ENCODE assay signal across 12 cellular contexts in the genomic region with DNA sequence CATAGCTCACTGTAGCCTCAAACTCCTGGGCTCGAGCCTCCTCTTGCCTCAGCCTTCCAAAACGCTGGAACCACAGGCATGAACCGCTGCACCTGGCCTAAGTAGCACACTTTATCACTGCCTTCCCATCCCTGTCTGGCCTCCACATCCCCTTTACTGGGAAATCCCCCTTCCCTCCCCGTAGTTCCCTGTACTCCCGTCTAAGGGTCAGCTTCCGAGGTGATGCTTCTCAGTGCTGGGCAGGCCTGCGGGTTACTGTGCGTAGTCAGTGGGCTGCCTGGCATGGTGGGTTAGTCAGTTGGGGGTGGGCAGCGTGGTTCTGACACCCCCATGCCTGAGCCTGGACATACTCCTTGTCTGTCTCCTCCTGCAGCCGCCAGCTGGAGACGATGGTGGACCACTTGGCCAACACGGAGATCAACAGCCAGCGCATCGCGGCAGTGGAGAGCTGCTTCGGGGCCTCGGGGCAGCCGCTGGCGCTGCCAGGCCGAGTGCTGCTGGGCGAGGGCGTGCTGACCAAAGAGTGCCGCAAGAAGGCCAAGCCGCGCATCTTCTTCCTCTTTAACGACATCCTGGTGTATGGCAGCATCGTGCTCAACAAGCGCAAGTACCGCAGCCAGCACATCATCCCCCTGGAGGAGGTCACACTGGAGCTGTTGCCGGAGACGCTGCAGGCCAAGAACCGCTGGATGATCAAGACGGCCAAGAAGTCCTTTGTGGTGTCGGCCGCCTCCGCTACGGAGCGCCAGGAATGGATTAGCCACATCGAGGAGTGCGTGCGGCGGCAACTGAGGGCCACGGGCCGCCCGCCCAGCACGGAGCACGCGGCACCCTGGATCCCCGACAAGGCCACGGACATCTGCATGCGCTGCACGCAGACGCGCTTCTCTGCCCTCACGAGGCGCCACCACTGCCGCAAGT. TPM values are rescaled to one million over a fixed set of nuclear protein-coding genes. Genes with fewer than 3 reads are reported as not detected.
DNase-seq lines count a peak whose midpoint lies in the region; ATAC-seq and TF ChIP-seq lines count a peak whose summit lies in the region.
"Had no signal": no experiment of that assay in that cellular context is flagged by ENCODE, and none has a peak within 500 bp of the region (broad histone marks: within the 10 kb centered on the region; RNA-seq: fewer than 3 reads in every experiment).

No MANE protein-coding gene starts in this region.

- peaks cover 82% of the 10 kb centered on the region for H3K36me3 Mint-ChIP-seq in activated CD8-positive, alpha-beta T cell treated with anti-CD3 and anti-CD28 coated beads, Interleukin-2, amount 10 ng/mL, durations not matched to agents 7 days and 5 days (ENCODE audit: low read depth)
- H3K36me3 Mint-ChIP-seq: CD14-positive monocyte had no signal

- H3K4me1 ChIP-seq in heart right ventricle (peaks cover 26 to 96% (median 72%) of the 10 kb centered on the region in 9 donors), mesenchymal stem cell (ENCODE audit: control insufficient read depth, insufficient read depth, low read depth, low read length) (peaks cover 17% of the 10 kb centered on the region), upper lobe of left lung (peaks cover 41 to 75% (median 59%) of the 10 kb centered on the region in 4 donors)

- 92 to 94% methylated on average over 57 of the region's 57 CpGs for WGBS in heart right ventricle, 2 donors
- WGBS in mesenchymal stem cell, result 97% methylated on average over 57 of the region's 57 CpGs
- 91 to 92% methylated on average over 52 to 56 of the region's 57 CpGs for WGBS in upper lobe of left lung, 2 donors

- no peaks in the 10 kb centered on the region for H3K9me3 Mint-ChIP-seq in activated CD8-positive, alpha-beta T cell treated with anti-CD3 and anti-CD28 coated beads, Interleukin-2, amount 10 ng/mL, durations not matched to agents 7 days and 5 days (ENCODE audit: insufficient read depth)

- H3K36me3 ChIP-seq in heart right ventricle, result peaks cover 0 to 44% (median 26%) of the 10 kb centered on the region in 9 donors
- peaks cover 49 to 66% of the 10 kb centered on the region in 2 experiments for H3K36me3 ChIP-seq in mesenchymal stem cell (ENCODE audit: control insufficient read depth in 1 of 2, insufficient read depth in 2 of 2, low read depth in 1 of 2, low read length in 2 of 2)
- peaks cover 3 to 47% (median 26%) of the 10 kb centered on the region in 4 donors for H3K36me3 ChIP-seq in upper lobe of left lung

- TF ChIP-seq EP300 in upper lobe of left lung (IDR thresholded peaks at IDR 0.05), result no peak

- peak overlapping the region in 1 of 2 experiments; percentile 53 for H3K14ac ChIP-seq in mesenchymal stem cell (ENCODE audit: low read length in 2 of 2)

- H4K8ac ChIP-seq in mesenchymal stem cell (ENCODE audit: low read length), result peak overlapping the region; percentile 15

- H2BK5ac ChIP-seq in mesenchymal stem cell (ENCODE audit: low read depth, low read length, poor library complexity, severe bottlenecking), result no peak overlapping the region

- H3K9ac ChIP-seq in mesenchymal stem cell (ENCODE audit: low read length), result no peak overlapping the region

- no peak overlapping the region for H2AK5ac ChIP-seq in mesenchymal stem cell (ENCODE audit: low read length, severe bottlenecking)

- H3K23ac ChIP-seq in mesenchymal stem cell (ENCODE audit: low read length in 2 of 2), result peak overlapping the region in 1 of 2 experiments; percentile 78

- H3K27ac ChIP-seq in heart right ventricle (peak overlapping the region in 8 of 10 donors; percentile 24 to 88 (median 67)), mesenchymal stem cell (ENCODE audit: low read length, poor library complexity, severe bottlenecking) (no peak overlapping the region), upper lobe of left lung (peak overlapping the region in 3 of 4 donors; percentile 21 to 75 (median 35)), caudate nucleus (ENCODE audit: low read depth, low read length) (no peak overlapping the region)

- POLR2A ChIA-PET in activated CD8-positive, alpha-beta T cell treated with anti-CD3 and anti-CD28 coated beads, Interleukin-2, amount 10 ng/mL, durations not matched to agents 7 days and 5 days (lab: Charles Lee), result interaction anchor here (0.8 to 3.6 kb wide), 7 partner anchors 8 to 68 kb away, joined by 3 to 45 read pairs (median 16); partner anchors contain the start of genes C19orf12 and POP4

- ATAC-seq in heart right ventricle (no peak), Right ventricle myocardium inferior (no peak), upper lobe of left lung (ENCODE audit: low FRiP score in 2 of 2) (no peak), GM18511 (IDR thresholded peaks at IDR 0.05; ENCODE audit: unreplicated experiment) (no peak)
- no peak for ATAC-seq in activated CD8-positive, alpha-beta T cell treated with anti-CD3 and anti-CD28 coated beads, Interleukin-2, amount 10 ng/mL, durations not matched to agents 7 days and 5 days
- ATAC-seq: sciatic nerve had no signal

- H2BK12ac ChIP-seq in mesenchymal stem cell (ENCODE audit: low read length in 2 of 2), result peak overlapping the region in 1 of 2 experiments; percentile 4

- H2AFZ ChIP-seq in mesenchymal stem cell (ENCODE audit: low read depth, low read length), result no peak overlapping the region

- peak overlapping the region; percentile 30 for H4K91ac ChIP-seq in mesenchymal stem cell (ENCODE audit: low read length)

- intact Hi-C loops in heart right ventricle (cut with DNase I), result no loop called here
- intact Hi-C loops in Right ventricle myocardium inferior (cut with DNase I), result no loop called here

- H3K4ac ChIP-seq in mesenchymal stem cell (ENCODE audit: low read depth in 1 of 2, low read length in 2 of 2), result no peak overlapping the region

- peak overlapping the region; percentile 87 for H3K27ac Mint-ChIP-seq in activated CD8-positive, alpha-beta T cell treated with anti-CD3 and anti-CD28 coated beads, Interleukin-2, amount 10 ng/mL, durations not matched to agents 7 days and 5 days

- no peak overlapping the region for H2BK120ac ChIP-seq in mesenchymal stem cell (ENCODE audit: low read depth, low read length)

- DNase-seq in heart right ventricle (no peak), Right ventricle myocardium inferior (ENCODE audit: missing footprints) (no peak), mesenchymal stem cell (no peak), upper lobe of left lung (peak in 1 of 2 donors; percentile 75), NCI-H1436 (lab: John Stamatoyannopoulos, UW) (no peak), caudate nucleus (lab: John Stamatoyannopoulos, UW) (no peak)
- DNase-seq in activated CD8-positive, alpha-beta T cell treated with anti-CD3 and anti-CD28 coated beads, Interleukin-2, amount 10 ng/mL, durations not matched to agents 7 days and 5 days, result no peak
- DNase-seq: NCI-H524 treated with DMSO at 0.1 percent for 48 hours, RPMI8226 had no signal

- H3K18ac ChIP-seq in mesenchymal stem cell (ENCODE audit: low read depth in 1 of 2, low read length in 2 of 2), result no peak overlapping the region

- peaks cover 34% of the 10 kb centered on the region for H3K79me1 ChIP-seq in mesenchymal stem cell (replicated peaks; ENCODE audit: low read length, poor library complexity, severe bottlenecking)

- CTCF ChIA-PET in activated CD8-positive, alpha-beta T cell treated with anti-CD3 and anti-CD28 coated beads, Interleukin-2, amount 10 ng/mL, durations not matched to agents 7 days and 5 days (lab: Charles Lee), result interaction anchor here (1.7 to 8.2 kb wide), 9 partner anchors 7 to 64 kb away, joined by 5 to 97 read pairs (median 30); partner anchors contain the start of genes C19orf12, PLEKHF1 and POP4

- peak overlapping the region; percentile 58 for H3K4me3 Mint-ChIP-seq in activated CD8-positive, alpha-beta T cell treated with anti-CD3 and anti-CD28 coated beads, Interleukin-2, amount 10 ng/mL, durations not matched to agents 7 days and 5 days

- H3K4me1 Mint-ChIP-seq in activated CD8-positive, alpha-beta T cell treated with anti-CD3 and anti-CD28 coated beads, Interleukin-2, amount 10 ng/mL, durations not matched to agents 7 days and 5 days (ENCODE audit: low read depth), result peaks cover 92% of the 10 kb centered on the region

- no peaks in the 10 kb centered on the region for H3K27me3 Mint-ChIP-seq in activated CD8-positive, alpha-beta T cell treated with anti-CD3 and anti-CD28 coated beads, Interleukin-2, amount 10 ng/mL, durations not matched to agents 7 days and 5 days (ENCODE audit: low read depth)

- no peak overlapping the region for H3K4me2 ChIP-seq in mesenchymal stem cell (ENCODE audit: low read length, poor library complexity, severe bottlenecking)

- no peak for TF ChIP-seq POLR2A in upper lobe of left lung (IDR thresholded peaks at IDR 0.05)

- no peak overlapping the region for H3K4me3 ChIP-seq in heart right ventricle
- H3K4me3 ChIP-seq in mesenchymal stem cell (ENCODE audit: insufficient read depth in 1 of 2, low read depth in 1 of 2, low read length in 2 of 2), result no peak overlapping the region
- no peak overlapping the region for H3K4me3 ChIP-seq in upper lobe of left lung

- no peaks in the 10 kb centered on the region for H3K27me3 ChIP-seq in heart right ventricle
- H3K27me3 ChIP-seq in mesenchymal stem cell (ENCODE audit: control insufficient read depth in 1 of 2, insufficient read depth in 1 of 2, low read length in 2 of 2), result no peaks in the 10 kb centered on the region
- no peaks in the 10 kb centered on the region for H3K27me3 ChIP-seq in upper lobe of left lung

- H3K9me3 ChIP-seq in heart right ventricle, result no peaks in the 10 kb centered on the region
- no peaks in the 10 kb centered on the region for H3K9me3 ChIP-seq in mesenchymal stem cell (ENCODE audit: control insufficient read depth, low read length)
- H3K9me3 ChIP-seq in upper lobe of left lung, result no peaks in the 10 kb centered on the region

- H2BK15ac ChIP-seq in mesenchymal stem cell (ENCODE audit: low read depth, poor library complexity, severe bottlenecking), result no peak overlapping the region

- TF ChIP-seq CTCF in heart right ventricle (IDR thresholded peaks at IDR 0.05) (no peak), upper lobe of left lung (IDR thresholded peaks at IDR 0.05) (no peak)

RNA-seq across cellular contexts. Expression of gene PLEKHF1, which starts 8.4 kb away (rescaled TPM):
- total RNA-seq in heart right ventricle (10 to 100 TPM in 9 of 10 donors, 1 to 10 TPM in 1; 7.0 to 38.8 (median 16.5) TPM), Right ventricle myocardium inferior (43.6 TPM), upper lobe of left lung (10 to 100 TPM; 10.6 to 21.0 (median 14.2) TPM)
- 10 to 100 TPM; 38.8 to 47.9 TPM for polyA plus RNA-seq in heart right ventricle
- 10 to 100 TPM; 46.0 to 47.7 TPM for total RNA-seq in activated CD8-positive, alpha-beta T cell treated with anti-CD3 and anti-CD28 coated beads, Interleukin-2, amount 10 ng/mL, durations not matched to agents 7 days and 5 days
- 3.8 TPM for polyA plus RNA-seq in mesenchymal stem cell (2013, experiment 1 of 2)
- polyA plus RNA-seq in mesenchymal stem cell (2013, experiment 2 of 2), result 3.8 TPM

RNA-seq across cellular contexts. Expression of gene C19orf12, which starts 41.4 kb away (rescaled TPM):
- total RNA-seq in heart right ventricle, result 10 to 100 TPM; 30.3 to 83.3 (median 40.0) TPM
- 10 to 100 TPM; 26.7 to 34.8 TPM for polyA plus RNA-seq in heart right ventricle
- 64.2 TPM for total RNA-seq in Right ventricle myocardium inferior
- 10 to 100 TPM; 38.7 to 41.0 TPM for total RNA-seq in activated CD8-positive, alpha-beta T cell treated with anti-CD3 and anti-CD28 coated beads, Interleukin-2, amount 10 ng/mL, durations not matched to agents 7 days and 5 days
- 22.7 TPM for polyA plus RNA-seq in mesenchymal stem cell (2013, experiment 1 of 2)
- polyA plus RNA-seq in mesenchymal stem cell (2013, experiment 2 of 2), result 22.8 TPM
- 10 to 100 TPM; 11.4 to 30.4 (median 21.4) TPM for total RNA-seq in upper lobe of left lung

Comparison
In these comparisons a context has a peak if more than half of its experiments do, and no peak if none do; other contexts are left out.
1. H3K27ac ChIP-seq: peak in heart right ventricle (8 of 10) and upper lobe of left lung (3 of 4); none in mesenchymal stem cell (single experiment) and caudate nucleus (single experiment).